1 cellular context compared by ENCODE assay signal in genomic region chr17:58338907-58339774, GRCh38.
A peak's percentile ranks its signal among the peaks of the same experiment; 100 is the strongest.
TF ChIP-seq lines count a peak whose summit lies in the region.

No MANE protein-coding gene starts in this region.

TF ChIP-seq in K562, 482 proteins besides CTCF, POLR2A, EP300 and RAD21 (continues in another document):
- TF ChIP-seq, protein P1, sequence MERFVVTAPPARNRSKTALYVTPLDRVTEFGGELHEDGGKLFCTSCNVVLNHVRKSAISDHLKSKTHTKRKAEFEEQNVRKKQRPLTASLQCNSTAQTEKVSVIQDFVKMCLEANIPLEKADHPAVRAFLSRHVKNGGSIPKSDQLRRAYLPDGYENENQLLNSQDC (CRISPR knock-in tag; IDR thresholded peaks at IDR 0.05), result no peak
- TF ChIP-seq POLR2B (IDR thresholded peaks at IDR 0.05; ENCODE audit: low read depth, partially characterized antibody), result peak; percentile 94
- TF ChIP-seq NFE2 (IDR thresholded peaks at IDR 0.05; ENCODE audit: low read depth), result no peak
- peak; percentile 86 for TF ChIP-seq POLR2G (IDR thresholded peaks at IDR 0.05; ENCODE audit: low read depth, low read length)
- TF ChIP-seq NCOA1 (IDR thresholded peaks at IDR 0.05; ENCODE audit: low read depth), result no peak
- TF ChIP-seq, protein P2, sequence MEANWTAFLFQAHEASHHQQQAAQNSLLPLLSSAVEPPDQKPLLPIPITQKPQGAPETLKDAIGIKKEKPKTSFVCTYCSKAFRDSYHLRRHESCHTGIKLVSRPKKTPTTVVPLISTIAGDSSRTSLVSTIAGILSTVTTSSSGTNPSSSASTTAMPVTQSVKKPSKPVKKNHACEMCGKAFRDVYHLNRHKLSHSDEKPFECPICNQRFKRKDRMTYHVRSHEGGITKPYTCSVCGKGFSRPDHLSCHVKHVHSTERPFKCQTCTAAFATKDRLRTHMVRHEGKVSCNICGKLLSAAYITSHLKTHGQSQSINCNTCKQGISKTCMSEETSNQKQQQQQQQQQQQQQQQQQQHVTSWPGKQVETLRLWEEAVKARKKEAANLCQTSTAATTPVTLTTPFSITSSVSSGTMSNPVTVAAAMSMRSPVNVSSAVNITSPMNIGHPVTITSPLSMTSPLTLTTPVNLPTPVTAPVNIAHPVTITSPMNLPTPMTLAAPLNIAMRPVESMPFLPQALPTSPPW (CRISPR knock-in tag; IDR thresholded peaks at IDR 0.05), result peak; percentile 65; the same call in 1 of the 2 replicates
- 0 out of 2 replicates have a peak, but pooled peaks have one; percentile 27 for TF ChIP-seq CXXC5 (CRISPR knock-in tag; IDR thresholded peaks at IDR 0.05)
- TF ChIP-seq ELF1 (tag; IDR thresholded peaks at IDR 0.05), result peak; percentile 36; the same call in 1 of the 2 replicates
- TF ChIP-seq, protein P3, sequence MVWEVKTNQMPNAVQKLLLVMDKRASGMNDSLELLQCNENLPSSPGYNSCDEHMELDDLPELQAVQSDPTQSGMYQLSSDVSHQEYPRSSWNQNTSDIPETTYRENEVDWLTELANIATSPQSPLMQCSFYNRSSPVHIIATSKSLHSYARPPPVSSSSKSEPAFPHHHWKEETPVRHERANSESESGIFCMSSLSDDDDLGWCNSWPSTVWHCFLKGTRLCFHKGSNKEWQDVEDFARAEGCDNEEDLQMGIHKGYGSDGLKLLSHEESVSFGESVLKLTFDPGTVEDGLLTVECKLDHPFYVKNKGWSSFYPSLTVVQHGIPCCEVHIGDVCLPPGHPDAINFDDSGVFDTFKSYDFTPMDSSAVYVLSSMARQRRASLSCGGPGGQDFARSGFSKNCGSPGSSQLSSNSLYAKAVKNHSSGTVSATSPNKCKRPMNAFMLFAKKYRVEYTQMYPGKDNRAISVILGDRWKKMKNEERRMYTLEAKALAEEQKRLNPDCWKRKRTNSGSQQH (CRISPR knock-in tag; IDR thresholded peaks at IDR 0.05), result 0 out of 2 replicates have a peak, but pooled peaks have one; percentile 51
- TF ChIP-seq XRCC4 (IDR thresholded peaks at IDR 0.05; ENCODE audit: extremely low read depth, insufficient read depth, insufficient read length), result no peak
- TF ChIP-seq TFAP4 (CRISPR knock-in tag; IDR thresholded peaks at IDR 0.05; ENCODE audit: borderline replicate concordance), result peak; percentile 98
- TF ChIP-seq RCOR1 (IDR thresholded peaks at IDR 0.05; ENCODE audit: borderline replicate concordance in 1 of 2, low read depth in 2 of 2, low read length in 2 of 2), result peak in 1 of 2 experiments; percentile 39; a peak in 1 of 4 replicates
- TF ChIP-seq CREB1 (IDR thresholded peaks at IDR 0.05), result 0 out of 2 replicates have a peak, but pooled peaks have one; percentile 18
- TF ChIP-seq CREB1 (CRISPR knock-in tag; IDR thresholded peaks at IDR 0.05), result no peak
- TF ChIP-seq NR1H2 (CRISPR knock-in tag; IDR thresholded peaks at IDR 0.05), result 0 out of 2 replicates have a peak, but pooled peaks have one; percentile 13
- peak; percentile 19; the same call in 1 of the 2 replicates for TF ChIP-seq ZNF766 (CRISPR knock-in tag; conservative IDR thresholded peaks at IDR 0.05)
- peak; percentile 39; the same call in 1 of the 2 replicates for TF ChIP-seq MAFK (IDR thresholded peaks at IDR 0.05; ENCODE audit: low read length)
- TF ChIP-seq MTA3 (IDR thresholded peaks at IDR 0.05; ENCODE audit: borderline replicate concordance), result no peak; the same call in 1 of the 2 replicates
- TF ChIP-seq SIN3A (IDR thresholded peaks at IDR 0.05; ENCODE audit: borderline replicate concordance in 2 of 2, control insufficient read depth in 1 of 2, low read depth in 2 of 2, low read length in 2 of 2), result peak; percentile 89 to 92; a peak in 3 of 4 replicates
- peak; percentile 91 for TF ChIP-seq SPI1 (IDR thresholded peaks at IDR 0.05; ENCODE audit: borderline replicate concordance, low read depth, low read length)
- TF ChIP-seq THAP7 (CRISPR knock-in tag; IDR thresholded peaks at IDR 0.05), result 0 out of 2 replicates have a peak, but pooled peaks have one; percentile 39
- TF ChIP-seq, protein P4, sequence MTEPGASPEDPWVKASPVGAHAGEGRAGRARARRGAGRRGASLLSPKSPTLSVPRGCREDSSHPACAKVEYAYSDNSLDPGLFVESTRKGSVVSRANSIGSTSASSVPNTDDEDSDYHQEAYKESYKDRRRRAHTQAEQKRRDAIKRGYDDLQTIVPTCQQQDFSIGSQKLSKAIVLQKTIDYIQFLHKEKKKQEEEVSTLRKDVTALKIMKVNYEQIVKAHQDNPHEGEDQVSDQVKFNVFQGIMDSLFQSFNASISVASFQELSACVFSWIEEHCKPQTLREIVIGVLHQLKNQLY (CRISPR knock-in tag; conservative IDR thresholded peaks at IDR 0.05), result 0 out of 4 replicates have a peak, but pooled peaks of 1 of the 2 experiments have one; percentile 68
- TF ChIP-seq PCBP2 (IDR thresholded peaks at IDR 0.05; ENCODE audit: low read depth, low read length, poor library complexity, severe bottlenecking), result no peak
- no peak for TF ChIP-seq ZNF436 (CRISPR knock-in tag; IDR thresholded peaks at IDR 0.05)
- no peak for TF ChIP-seq MCM7 (IDR thresholded peaks at IDR 0.05)
- TF ChIP-seq ZBTB43 (CRISPR knock-in tag; IDR thresholded peaks at IDR 0.05), result no peak
- no peak for TF ChIP-seq KLF13 (tag; IDR thresholded peaks at IDR 0.05; ENCODE audit: borderline replicate concordance, low read depth)
- TF ChIP-seq RREB1 (CRISPR knock-in tag; IDR thresholded peaks at IDR 0.05), result 0 out of 2 replicates have a peak, but pooled peaks have one; percentile 36
- no peak for TF ChIP-seq ADNP (tag; IDR thresholded peaks at IDR 0.05)
- peak; percentile 88 for TF ChIP-seq POLR2AphosphoS2 (IDR thresholded peaks at IDR 0.05; ENCODE audit: low read length)
- TF ChIP-seq ZBTB8A (IDR thresholded peaks at IDR 0.05; ENCODE audit: partially characterized antibody), result no peak
- TF ChIP-seq GABPB2 (CRISPR knock-in tag; conservative IDR thresholded peaks at IDR 0.05), result no peak
- peak; percentile 52 for TF ChIP-seq ZFP36 (IDR thresholded peaks at IDR 0.05; ENCODE audit: low read depth, low read length, partially characterized antibody)
- TF ChIP-seq ZNF232 (CRISPR knock-in tag; IDR thresholded peaks at IDR 0.05), result 0 out of 2 replicates have a peak, but pooled peaks have one; percentile 8
- TF ChIP-seq HDAC1 (IDR thresholded peaks at IDR 0.05), result peak in 1 of 2 experiments; percentile 78; a peak in 2 of 4 replicates
